ENCODE assay signal across 8 cellular contexts in genomic region chr9:136110082-136111061, GRCh38. TPM values are rescaled to one million over a fixed set of nuclear protein-coding genes. Genes with fewer than 3 reads are reported as not detected.
DNase-seq lines count a peak whose midpoint lies in the region; ATAC-seq, FAIRE-seq and TF ChIP-seq lines count a peak whose summit lies in the region.

No MANE protein-coding gene starts in this region.

- H3K4me1 ChIP-seq in mesendoderm (ENCODE audit: control insufficient read depth, low read depth, low read length) (no peaks in the 10 kb centered on the region), tibial nerve (peaks cover 3 to 57% (median 36%) of the 10 kb centered on the region in 4 donors)

- no peak overlapping the region for H4K8ac ChIP-seq in mesendoderm (ENCODE audit: low read depth, low read length)

- no peak overlapping the region for H2BK15ac ChIP-seq in mesendoderm (replicated peaks; ENCODE audit: low read depth)

- FAIRE-seq in bronchial epithelial cell (lab: Jason Lieb, UNC), result no peak

- no CpG with 5 or more reads among the region's 42 CpGs for WGBS in mesendoderm (ENCODE audit: extremely low coverage, insufficient coverage, low lambda C conversion rate)
- WGBS in tibial nerve, 2 donors, result 19% methylated on average over 17 to 39 of the region's 42 CpGs

- DNase-seq in NCI-H1417 (lab: John Stamatoyannopoulos, UW) (peak; percentile 54 to 67 (median 61)), NCI-H1417 treated with DMSO at 0.1 percent for 48 hours (lab: John Stamatoyannopoulos, UW) (no peak), RPMI8226 (peak; percentile 90), bronchial epithelial cell (ENCODE audit: low read depth) (no peak), mesendoderm (peak; percentile 73), tibial nerve (ENCODE audit: low spot score in 2 of 2) (no peak), SHP77 treated with DMSO at 0.1 percent for 48 hours (lab: John Stamatoyannopoulos, UW) (no peak)

- H3K36me3 ChIP-seq in bronchial epithelial cell (ENCODE audit: control insufficient read depth, insufficient read depth, low read length) (peaks cover 3% of the 10 kb centered on the region), mesendoderm (ENCODE audit: control insufficient read depth, insufficient read depth, low read length) (no peaks in the 10 kb centered on the region), tibial nerve (peaks cover 0 to 18% (median 0%) of the 10 kb centered on the region in 3 donors)

- peak overlapping the region; percentile 62 for H3K4me2 ChIP-seq in mesendoderm (ENCODE audit: low read length)

- H3K27ac ChIP-seq in mesendoderm (ENCODE audit: low read depth, low read length), result peak overlapping the region; percentile 69
- peak overlapping the region; percentile 27 to 86 (median 77) for H3K27ac ChIP-seq in tibial nerve

- H3K9ac ChIP-seq in mesendoderm (ENCODE audit: low read length), result peak overlapping the region; percentile 41

- no peak for TF ChIP-seq EP300 in tibial nerve (IDR thresholded peaks at IDR 0.05)

- TF ChIP-seq CTCF in bronchial epithelial cell (IDR thresholded peaks at IDR 0.05; ENCODE audit: insufficient read depth, low read length, severe bottlenecking) (peak; percentile 27), tibial nerve (IDR thresholded peaks at IDR 0.05) (peak in 4 of 5 experiments; percentile 6 to 50 (median 26))

- H2BK120ac ChIP-seq in mesendoderm (ENCODE audit: low read depth, low read length), result no peak overlapping the region

- H3K79me2 ChIP-seq in mesendoderm (ENCODE audit: control insufficient read depth, insufficient read depth, low read length), result no peaks in the 10 kb centered on the region

- H3K23ac ChIP-seq in mesendoderm (ENCODE audit: low read length), result no peak overlapping the region

- peaks cover 2% of the 10 kb centered on the region for H3K79me1 ChIP-seq in mesendoderm (ENCODE audit: low read length)

- ATAC-seq in HG02884 (IDR thresholded peaks at IDR 0.05; ENCODE audit: unreplicated experiment), result no peak

- peak overlapping the region; percentile 16 for H3K18ac ChIP-seq in mesendoderm (ENCODE audit: low read length)

- H4K5ac ChIP-seq in mesendoderm (ENCODE audit: low read length), result no peak overlapping the region

- H3K27me3 ChIP-seq in bronchial epithelial cell (ENCODE audit: control insufficient read depth, insufficient read depth, low read length) (no peaks in the 10 kb centered on the region), mesendoderm (ENCODE audit: insufficient read depth, low read length, poor library complexity) (no peaks in the 10 kb centered on the region), tibial nerve (no peaks in the 10 kb centered on the region)

- peak overlapping the region; percentile 81 for H3K56ac ChIP-seq in mesendoderm (ENCODE audit: low read length)

- no peaks in the 10 kb centered on the region for H3K9me3 ChIP-seq in tibial nerve

- H2BK5ac ChIP-seq in mesendoderm (ENCODE audit: low read length), result no peak overlapping the region

- TF ChIP-seq POLR2A in tibial nerve (IDR thresholded peaks at IDR 0.05), result no peak

- no peak overlapping the region for H2AK5ac ChIP-seq in mesendoderm (ENCODE audit: low read length)

- no peak overlapping the region for H3K4ac ChIP-seq in mesendoderm (ENCODE audit: low read depth, low read length)

- no peak overlapping the region for H3K4me3 ChIP-seq in bronchial epithelial cell (ENCODE audit: low read depth, low read length)
- no peak overlapping the region for H3K4me3 ChIP-seq in mesendoderm (ENCODE audit: low read length)
- H3K4me3 ChIP-seq in tibial nerve, result peak overlapping the region; percentile 13 to 47 (median 42)

RNA-seq across cellular contexts. Expression of gene TMEM250, which starts 8.3 kb away (rescaled TPM):
- 67.9 and 78.2 TPM in 2 replicates for total RNA-seq in bronchial epithelial cell
- 21.7 TPM for polyA plus RNA-seq in mesendoderm (2013, experiment 1 of 2)
- polyA plus RNA-seq in mesendoderm (2013, experiment 2 of 2), result 22.2 TPM
- 10 to 100 TPM; 24.3 to 47.7 (median 26.6) TPM for total RNA-seq in tibial nerve

RNA-seq across cellular contexts. Expression of gene NACC2, which starts 15.3 kb away (rescaled TPM):
- total RNA-seq in bronchial epithelial cell, result 7.6 and 14.0 TPM in 2 replicates
- polyA plus RNA-seq in mesendoderm (2013, experiment 1 of 2), result 2.0 TPM
- 2.2 TPM for polyA plus RNA-seq in mesendoderm (2013, experiment 2 of 2)
- total RNA-seq in tibial nerve, result 10 to 100 TPM; 45.6 to 55.7 (median 49.8) TPM

Comparison
In these comparisons a context has a peak if more than half of its experiments do, and no peak if none do; other contexts are left out.
1. DNase-seq: peak in NCI-H1417 (3 of 3), RPMI8226 (single experiment) and mesendoderm (single experiment); none in NCI-H1417 treated with DMSO at 0.1 percent for 48 hours (single experiment), bronchial epithelial cell (single experiment), tibial nerve (0 of 2) and SHP77 treated with DMSO at 0.1 percent for 48 hours (single experiment).
2. H3K4me3 ChIP-seq: peak in tibial nerve (4 of 4); none in bronchial epithelial cell (single experiment) and mesendoderm (single experiment).